In the genomic region with DNA sequence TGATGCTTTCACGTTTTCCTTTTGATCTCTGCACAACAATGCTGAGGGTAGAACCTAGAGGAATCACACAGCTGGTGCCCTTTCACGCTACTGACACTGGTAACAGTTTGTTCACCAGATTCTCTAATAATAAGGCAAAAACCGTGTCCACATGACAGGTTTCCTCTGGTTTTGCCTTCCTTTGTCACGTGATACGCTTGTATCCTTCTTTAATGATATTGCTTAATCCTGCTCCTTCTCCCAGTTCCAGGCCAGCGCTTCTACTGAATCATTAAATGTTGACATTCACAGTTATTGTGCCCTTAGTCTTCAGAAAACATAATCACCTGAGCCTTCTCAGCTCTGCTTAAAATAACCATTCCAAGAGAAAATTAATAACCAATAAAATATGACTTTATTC, we compare ENCODE assay signal across 29 cellular contexts.
"Had no signal": no experiment of that assay in that cellular context is flagged by ENCODE, and none has a peak within 500 bp of the region (broad histone marks: within the 10 kb centered on the region; RNA-seq: fewer than 3 reads in every experiment).

No MANE protein-coding gene starts in this region.

- H3K9me3 ChIP-seq: ascending aorta, SJSA1 had no signal

- H3K4me2 ChIP-seq: SK-N-SH had no signal

- H3K9ac ChIP-seq: SK-N-SH had no signal

- FAIRE-seq: TTC549 had no signal

- H3K4me3 ChIP-seq: ascending aorta, cardiac muscle cell, MG63, Peyer's patch, SJSA1 had no signal

- H3K36me3 ChIP-seq: ascending aorta, cardiac muscle cell, MG63, Peyer's patch, SJSA1 had no signal

- H3K27me3 ChIP-seq: ascending aorta, cardiac muscle cell, MG63, Peyer's patch, SJSA1 had no signal

- DNase-seq: activated CD4-positive, alpha-beta T cell treated with anti-CD3 and anti-CD28 coated beads for 36 hours; activated CD4-positive, alpha-beta T cell treated with anti-CD3 and anti-CD28 coated beads, Interleukin-2, amount 10 ng/mL, durations not matched to agents 7 days and 5 days; activated CD4-positive, alpha-beta T cell treated with anti-CD3 and anti-CD28 coated beads, Interleukin-2, amount 50 U/mL, for 48 hours; activated CD8-positive, alpha-beta T cell treated with anti-CD3 and anti-CD28 coated beads, Interleukin-2, amount 10 ng/mL, durations not matched to agents 7 days and 5 days; activated gamma-delta T cell; activated naive CD4-positive, alpha-beta T cell treated with Interleukin-2 at 50 U/mL for 16 hours; activated naive CD8-positive, alpha-beta T cell treated with anti-CD3 and anti-CD28 coated beads, Interleukin-2, amount 10 ng/mL, durations not matched to agents 7 days and 5 days; activated T-cell treated with anti-CD3 and anti-CD28 coated beads, Interleukin-2, amount 50 U/mL, for 24 hours; amygdala; Karpas-422; MG63; NCI-H1092; NCI-H1436 treated with DMSO at 0.1 percent for 48 hours; NCI-H1694 treated with DMSO at 0.1 percent for 48 hours; NCI-H2029; NCI-H2171 treated with DMSO at 0.1 percent for 48 hours; NCI-H2227 treated with DMSO at 0.1 percent for 48 hours; NCI-H524 treated with DMSO at 0.1 percent for 48 hours; NCI-H748 treated with DMSO at 0.1 percent for 48 hours; NK-92 treated with Interleukin-12 subunit alpha and Interleukin-12 subunit beta, amount 100 ng/mL, for 24 hours; PC-3; Peyer's patch; RPMI8226; SHP77 treated with DMSO at 0.1 percent for 48 hours; SK-N-SH had no signal

- H3K27ac ChIP-seq: ascending aorta, cardiac muscle cell, Peyer's patch, SJSA1 had no signal

- H3K4me1 ChIP-seq: ascending aorta, Peyer's patch, SJSA1 had no signal

- H3K9me2 ChIP-seq: SK-N-SH had no signal
